22 cellular contexts compared by ENCODE assay signal in genomic region chr1:158716335-158716734, GRCh38. TPM values are rescaled to one million over a fixed set of nuclear protein-coding genes. Genes with fewer than 3 reads are reported as not detected.
DNase-seq lines count a peak whose midpoint lies in the region; ATAC-seq lines count a peak whose summit lies in the region.
"Had no signal": no experiment of that assay in that cellular context is flagged by ENCODE, and none has a peak within 500 bp of the region (broad histone marks: within the 10 kb centered on the region; RNA-seq: fewer than 3 reads in every experiment).

No MANE protein-coding gene starts in this region.

- H4K8ac ChIP-seq in mesendoderm (ENCODE audit: low read depth, low read length): no peak overlapping the region

- H2BK120ac ChIP-seq in mesendoderm (ENCODE audit: low read depth, low read length): no peak overlapping the region

- peak overlapping the region in 1 of 2 donors; percentile 29 for H3K4me3 Mint-ChIP-seq in activated T-cell treated with anti-CD3 and anti-CD28 coated beads, Interleukin-2, amount 50 U/mL, for 72 hours
- no peak overlapping the region for H3K4me3 Mint-ChIP-seq in activated CD4-positive, alpha-beta memory T cell treated with anti-CD3 and anti-CD28 coated beads, Interleukin-2, amount 10 ng/mL, durations not matched to agents 7 days and 5 days
- H3K4me3 Mint-ChIP-seq: stimulated activated naive CD8-positive, alpha-beta T cell treated with anti-CD3 and anti-CD28 coated beads, Interleukin-15, Interleukin-2, amounts not matched to agents 100 ng/mL and 50 ng/mL, for 24 hours had no signal

- no peaks in the 10 kb centered on the region for H3K36me3 ChIP-seq in mesendoderm (ENCODE audit: control insufficient read depth, insufficient read depth, low read length)
- H3K36me3 ChIP-seq: upper lobe of right lung had no signal

- no peak overlapping the region for H2BK5ac ChIP-seq in mesendoderm (ENCODE audit: low read length)

- peaks cover 13% of the 10 kb centered on the region for H3K4me1 Mint-ChIP-seq in activated T-cell treated with anti-CD3 and anti-CD28 coated beads, Interleukin-2, amount 50 U/mL, for 72 hours (ENCODE audit: low read depth)
- H3K4me1 Mint-ChIP-seq in activated CD4-positive, alpha-beta memory T cell treated with anti-CD3 and anti-CD28 coated beads, Interleukin-2, amount 10 ng/mL, durations not matched to agents 7 days and 5 days: peaks cover 11% of the 10 kb centered on the region
- H3K4me1 Mint-ChIP-seq: CD4-positive, CD25-positive, alpha-beta regulatory T cell had no signal

- CTCF ChIA-PET in activated CD4-positive, alpha-beta memory T cell treated with anti-CD3 and anti-CD28 coated beads, Interleukin-2, amount 10 ng/mL, durations not matched to agents 7 days and 5 days (lab: Charles Lee): no interaction called here

- H3K9me3 Mint-ChIP-seq in activated T-cell treated with anti-CD3 and anti-CD28 coated beads, Interleukin-2, amount 50 U/mL, for 72 hours: peaks cover 0 to 3% of the 10 kb centered on the region in 2 donors
- no peaks in the 10 kb centered on the region for H3K9me3 Mint-ChIP-seq in activated CD4-positive, alpha-beta memory T cell treated with anti-CD3 and anti-CD28 coated beads, Interleukin-2, amount 10 ng/mL, durations not matched to agents 7 days and 5 days
- H3K9me3 Mint-ChIP-seq: stimulated activated naive CD8-positive, alpha-beta T cell treated with anti-CD3 and anti-CD28 coated beads, Interleukin-15, Interleukin-2, amounts not matched to agents 100 ng/mL and 50 ng/mL, for 24 hours had no signal

- H3K9ac ChIP-seq in mesendoderm (ENCODE audit: low read length): no peak overlapping the region

- no peaks in the 10 kb centered on the region for H3K79me2 ChIP-seq in mesendoderm (ENCODE audit: control insufficient read depth, insufficient read depth, low read length)

- H3K4me1 ChIP-seq in mesendoderm (ENCODE audit: control insufficient read depth, low read depth, low read length): no peaks in the 10 kb centered on the region
- H3K4me1 ChIP-seq: upper lobe of right lung had no signal

- no peak overlapping the region for H3K27ac ChIP-seq in mesendoderm (ENCODE audit: low read depth, low read length)
- H3K27ac ChIP-seq: upper lobe of right lung had no signal

- H3K23ac ChIP-seq in mesendoderm (ENCODE audit: low read length): no peak overlapping the region

- H3K18ac ChIP-seq in mesendoderm (ENCODE audit: low read length): no peak overlapping the region

- POLR2A ChIA-PET in activated CD4-positive, alpha-beta memory T cell treated with anti-CD3 and anti-CD28 coated beads, Interleukin-2, amount 10 ng/mL, durations not matched to agents 7 days and 5 days (lab: Charles Lee): interaction anchor here (0.9 kb wide), 1 partner anchor 70 kb away, joined by 3 read pairs; no protein-coding TSS in a partner anchor

- no peaks in the 10 kb centered on the region for H3K27me3 ChIP-seq in mesendoderm (ENCODE audit: insufficient read depth, low read length, poor library complexity)
- H3K27me3 ChIP-seq: upper lobe of right lung had no signal

- no peak overlapping the region for H3K4me2 ChIP-seq in mesendoderm (ENCODE audit: low read length)

- ATAC-seq in activated T-cell treated with anti-CD3 and anti-CD28 coated beads, Interleukin-2, amount 50 U/mL, for 72 hours (replicated peaks in 1 of 2): peak; percentile 80
- ATAC-seq in GM21360 (IDR thresholded peaks at IDR 0.05; ENCODE audit: unreplicated experiment): peak; percentile 67
- peak; percentile 52 for ATAC-seq in stimulated activated naive CD8-positive, alpha-beta T cell treated with anti-CD3 and anti-CD28 coated beads, Interleukin-15, Interleukin-2, amounts not matched to agents 100 U/mL and 50 U/mL, for 24 hours
- ATAC-seq: left cardiac atrium, upper lobe of right lung had no signal

- peak overlapping the region; percentile 83 for H3K27ac Mint-ChIP-seq in activated T-cell treated with anti-CD3 and anti-CD28 coated beads, Interleukin-2, amount 50 U/mL, for 72 hours
- peak overlapping the region; percentile 17 for H3K27ac Mint-ChIP-seq in activated CD4-positive, alpha-beta memory T cell treated with anti-CD3 and anti-CD28 coated beads, Interleukin-2, amount 10 ng/mL, durations not matched to agents 7 days and 5 days
- H3K27ac Mint-ChIP-seq: CD4-positive, CD25-positive, alpha-beta regulatory T cell; stimulated activated naive CD8-positive, alpha-beta T cell treated with anti-CD3 and anti-CD28 coated beads, Interleukin-15, Interleukin-2, amounts not matched to agents 100 ng/mL and 50 ng/mL, for 24 hours had no signal

- H3K27me3 Mint-ChIP-seq in activated T-cell treated with anti-CD3 and anti-CD28 coated beads, Interleukin-2, amount 50 U/mL, for 72 hours (ENCODE audit: low read depth): peaks cover 76% of the 10 kb centered on the region
- peaks cover 9% of the 10 kb centered on the region for H3K27me3 Mint-ChIP-seq in activated CD4-positive, alpha-beta memory T cell treated with anti-CD3 and anti-CD28 coated beads, Interleukin-2, amount 10 ng/mL, durations not matched to agents 7 days and 5 days

- H3K4ac ChIP-seq in mesendoderm (ENCODE audit: low read depth, low read length): no peak overlapping the region

- no peak overlapping the region for H3K4me3 ChIP-seq in mesendoderm (ENCODE audit: low read length)
- H3K4me3 ChIP-seq: upper lobe of right lung had no signal

- H3K36me3 Mint-ChIP-seq in activated T-cell treated with anti-CD3 and anti-CD28 coated beads, Interleukin-2, amount 50 U/mL, for 72 hours (ENCODE audit: insufficient read depth in 2 of 2): no peaks in the 10 kb centered on the region
- no peaks in the 10 kb centered on the region for H3K36me3 Mint-ChIP-seq in activated CD4-positive, alpha-beta memory T cell treated with anti-CD3 and anti-CD28 coated beads, Interleukin-2, amount 10 ng/mL, durations not matched to agents 7 days and 5 days (ENCODE audit: low read depth)
- H3K36me3 Mint-ChIP-seq: CD4-positive, CD25-positive, alpha-beta regulatory T cell had no signal

- H3K56ac ChIP-seq in mesendoderm (ENCODE audit: low read length): no peak overlapping the region

- no peak for DNase-seq in activated T-cell treated with anti-CD3 and anti-CD28 coated beads, Interleukin-2, amount 50 U/mL, for 72 hours
- no peak for DNase-seq in activated T-cell treated with anti-CD3 and anti-CD28 coated beads for 4 hours
- no peak for DNase-seq in activated CD4-positive, alpha-beta memory T cell treated with anti-CD3 and anti-CD28 coated beads, Interleukin-2, amount 10 ng/mL, durations not matched to agents 7 days and 5 days
- DNase-seq in stimulated activated naive CD8-positive, alpha-beta T cell treated with anti-CD3 and anti-CD28 coated beads, Interleukin-15, Interleukin-2, amounts not matched to agents 100 U/mL and 50 U/mL, for 24 hours: no peak
- DNase-seq in RPMI8226: no peak
- no peak for DNase-seq in mesendoderm
- DNase-seq in T1000 (lab: John Stamatoyannopoulos, UW): no peak
- DNase-seq: activated CD8-positive, alpha-beta memory T cell treated with anti-CD3 and anti-CD28 coated beads for 24 hours; activated naive CD4-positive, alpha-beta T cell treated with Interleukin-2 at 50 U/mL for 16 hours; CD4-positive, CD25-positive, alpha-beta regulatory T cell; cortex of kidney; DMS79; foreskin melanocyte; left cardiac atrium; midbrain; NCI-H1694 treated with DMSO at 0.1 percent for 48 hours; stimulated activated CD4-positive, alpha-beta T cell treated with anti-CD3 and anti-CD28 coated beads, Interleukin-15, amount 100 ng/mL, for 24 hours; upper lobe of right lung had no signal

- H2BK15ac ChIP-seq in mesendoderm (replicated peaks; ENCODE audit: low read depth): no peak overlapping the region

- H3K79me1 ChIP-seq in mesendoderm (ENCODE audit: low read length): no peaks in the 10 kb centered on the region

- no peak overlapping the region for H2AK5ac ChIP-seq in mesendoderm (ENCODE audit: low read length)

- no CpG with 5 or more reads among the region's 1 CpG for WGBS in mesendoderm (ENCODE audit: extremely low coverage, insufficient coverage, low lambda C conversion rate)

- no peak overlapping the region for H4K5ac ChIP-seq in mesendoderm (ENCODE audit: low read length)

RNA-seq across cellular contexts. Expression of gene OR6K3, which starts 4.2 kb away (rescaled TPM):
- total RNA-seq in activated T-cell treated with anti-CD3 and anti-CD28 coated beads, Interleukin-2, amount 50 U/mL, for 72 hours: not detected
- not detected for total RNA-seq in activated CD4-positive, alpha-beta memory T cell treated with anti-CD3 and anti-CD28 coated beads, Interleukin-2, amount 10 ng/mL, durations not matched to agents 7 days and 5 days
- polyA plus RNA-seq in mesendoderm (2013, experiment 1 of 2): not detected
- not detected for polyA plus RNA-seq in mesendoderm (2013, experiment 2 of 2)
- total RNA-seq: CD4-positive, CD25-positive, alpha-beta regulatory T cell; endothelial cell of umbilical vein; HT-29; left cardiac atrium had no signal
- polyA plus RNA-seq: CD4-positive, CD25-positive, alpha-beta regulatory T cell; endothelial cell of umbilical vein had no signal

RNA-seq across cellular contexts. Expression of gene OR6K2, which starts 15.9 kb away (rescaled TPM):
- not detected for total RNA-seq in activated T-cell treated with anti-CD3 and anti-CD28 coated beads, Interleukin-2, amount 50 U/mL, for 72 hours
- not detected for total RNA-seq in activated CD4-positive, alpha-beta memory T cell treated with anti-CD3 and anti-CD28 coated beads, Interleukin-2, amount 10 ng/mL, durations not matched to agents 7 days and 5 days
- polyA plus RNA-seq in mesendoderm (2013, experiment 1 of 2): not detected
- polyA plus RNA-seq in mesendoderm (2013, experiment 2 of 2): not detected
- total RNA-seq: CD4-positive, CD25-positive, alpha-beta regulatory T cell; endothelial cell of umbilical vein; HT-29; left cardiac atrium; upper lobe of right lung had no signal
- polyA plus RNA-seq: CD4-positive, CD25-positive, alpha-beta regulatory T cell; endothelial cell of umbilical vein had no signal

RNA-seq across cellular contexts. Expression of gene SPTA1, which starts 29.8 kb away (rescaled TPM):
- not detected for total RNA-seq in activated T-cell treated with anti-CD3 and anti-CD28 coated beads, Interleukin-2, amount 50 U/mL, for 72 hours
- not detected for total RNA-seq in activated CD4-positive, alpha-beta memory T cell treated with anti-CD3 and anti-CD28 coated beads, Interleukin-2, amount 10 ng/mL, durations not matched to agents 7 days and 5 days
- polyA plus RNA-seq in mesendoderm (2013, experiment 1 of 2): 0.01 TPM
- polyA plus RNA-seq in mesendoderm (2013, experiment 2 of 2): 0.04 TPM
- total RNA-seq: CD4-positive, CD25-positive, alpha-beta regulatory T cell; HT-29; upper lobe of right lung had no signal
- polyA plus RNA-seq: CD4-positive, CD25-positive, alpha-beta regulatory T cell had no signal

RNA-seq across cellular contexts. Expression of gene OR6K6, which starts 38.2 kb away (rescaled TPM):
- total RNA-seq in activated T-cell treated with anti-CD3 and anti-CD28 coated beads, Interleukin-2, amount 50 U/mL, for 72 hours: not detected
- total RNA-seq in activated CD4-positive, alpha-beta memory T cell treated with anti-CD3 and anti-CD28 coated beads, Interleukin-2, amount 10 ng/mL, durations not matched to agents 7 days and 5 days: not detected
- not detected for polyA plus RNA-seq in mesendoderm (2013, experiment 1 of 2)
- polyA plus RNA-seq in mesendoderm (2013, experiment 2 of 2): not detected
- total RNA-seq: CD4-positive, CD25-positive, alpha-beta regulatory T cell; endothelial cell of umbilical vein; HT-29; left cardiac atrium; upper lobe of right lung had no signal
- polyA plus RNA-seq: CD4-positive, CD25-positive, alpha-beta regulatory T cell; endothelial cell of umbilical vein had no signal

RNA-seq across cellular contexts. Expression of gene OR6N1, which starts 55.7 kb away (rescaled TPM):
- not detected for total RNA-seq in activated T-cell treated with anti-CD3 and anti-CD28 coated beads, Interleukin-2, amount 50 U/mL, for 72 hours
- not detected for total RNA-seq in activated CD4-positive, alpha-beta memory T cell treated with anti-CD3 and anti-CD28 coated beads, Interleukin-2, amount 10 ng/mL, durations not matched to agents 7 days and 5 days
- polyA plus RNA-seq in mesendoderm (2013, experiment 1 of 2): not detected
- not detected for polyA plus RNA-seq in mesendoderm (2013, experiment 2 of 2)
- total RNA-seq: CD4-positive, CD25-positive, alpha-beta regulatory T cell; endothelial cell of umbilical vein; HT-29; left cardiac atrium had no signal
- polyA plus RNA-seq: CD4-positive, CD25-positive, alpha-beta regulatory T cell; endothelial cell of umbilical vein had no signal
